ENCODE assay signal across 23 cellular contexts in the genomic region with DNA sequence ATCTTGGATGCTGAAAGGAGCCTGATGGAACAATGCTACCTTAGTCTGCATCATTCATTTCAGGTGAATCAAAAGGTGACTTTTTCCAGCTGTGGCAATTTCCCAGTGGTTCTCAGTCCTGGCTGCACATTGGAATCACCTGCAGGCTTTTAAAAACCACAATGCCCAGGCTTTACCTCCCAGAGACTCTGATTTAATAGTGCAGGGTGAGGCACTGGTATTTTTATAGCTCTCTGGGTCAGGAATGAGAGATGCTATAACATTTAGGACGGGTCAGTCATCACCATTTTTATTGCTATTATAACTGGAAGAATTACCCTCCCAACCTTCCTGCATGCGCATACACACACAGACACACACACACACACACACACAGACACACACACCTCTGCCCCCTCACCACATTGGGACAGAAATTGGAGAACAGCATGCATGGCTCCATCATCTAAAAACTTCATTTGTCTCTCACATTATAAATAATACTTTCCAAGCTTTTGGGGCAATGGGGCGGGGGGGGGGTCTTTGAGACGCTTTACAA.
"Had no signal": no experiment of that assay in that cellular context is flagged by ENCODE, and none has a peak within 500 bp of the region (broad histone marks: within the 10 kb centered on the region; RNA-seq: fewer than 3 reads in every experiment).

No MANE protein-coding gene starts in this region.

- H3K36me3 Mint-ChIP-seq: naive B cell; stimulated activated memory B cell treated with anti-CD40 and anti-IgM and Interleukin-4, amounts not matched to agents 10 μg/mL and 1 μg/mL and 100 μg/mL, for 72 hours had no signal

- H3K27me3 Mint-ChIP-seq: dendritic cell treated with granulocyte-macrophage colony-stimulating factor and Interleukin-4, amounts not matched to agents 40 ng/mL and 50 ng/mL, for 4 days; stimulated activated naive CD8-positive, alpha-beta T cell treated with anti-CD3 and anti-CD28 coated beads, Interleukin-15, Interleukin-2, amounts not matched to agents 100 ng/mL and 50 ng/mL, for 24 hours had no signal

- H3K79me2 ChIP-seq: parathyroid adenoma had no signal

- H3K9me3 Mint-ChIP-seq: dendritic cell treated with granulocyte-macrophage colony-stimulating factor and Interleukin-4, amounts not matched to agents 40 ng/mL and 50 ng/mL, for 4 days; effector memory CD8-positive, alpha-beta T cell; naive B cell; nephron; stimulated activated memory B cell treated with anti-CD40 and anti-IgM and Interleukin-4, amounts not matched to agents 10 μg/mL and 1 μg/mL and 100 μg/mL, for 72 hours; stimulated activated naive CD8-positive, alpha-beta T cell treated with anti-CD3 and anti-CD28 coated beads, Interleukin-15, Interleukin-2, amounts not matched to agents 100 ng/mL and 50 ng/mL, for 24 hours had no signal

- H3K27ac ChIP-seq: esophagus squamous epithelium, gastroesophageal sphincter, left ventricle myocardium inferior, lower lobe of right lung, parathyroid adenoma, prostate gland, right lobe of liver, tibial nerve, upper lobe of right lung, vagina had no signal

- H3K9ac ChIP-seq: parathyroid adenoma had no signal

- H2AFZ ChIP-seq: parathyroid adenoma had no signal

- H3K4me1 Mint-ChIP-seq: nephron; stimulated activated memory B cell treated with anti-CD40 and anti-IgM and Interleukin-4, amounts not matched to agents 10 μg/mL and 1 μg/mL and 100 μg/mL, for 72 hours had no signal

- H3K27ac Mint-ChIP-seq: dendritic cell treated with granulocyte-macrophage colony-stimulating factor and Interleukin-4, amounts not matched to agents 40 ng/mL and 50 ng/mL, for 4 days; effector memory CD8-positive, alpha-beta T cell; naive B cell; stimulated activated memory B cell treated with anti-CD40 and anti-IgM and Interleukin-4, amounts not matched to agents 10 μg/mL and 1 μg/mL and 100 μg/mL, for 72 hours; stimulated activated naive CD8-positive, alpha-beta T cell treated with anti-CD3 and anti-CD28 coated beads, Interleukin-15, Interleukin-2, amounts not matched to agents 100 ng/mL and 50 ng/mL, for 24 hours had no signal

- H3K4me3 Mint-ChIP-seq: dendritic cell treated with granulocyte-macrophage colony-stimulating factor and Interleukin-4, amounts not matched to agents 40 ng/mL and 50 ng/mL, for 4 days; effector memory CD8-positive, alpha-beta T cell; naive B cell; nephron; stimulated activated memory B cell treated with anti-CD40 and anti-IgM and Interleukin-4, amounts not matched to agents 10 μg/mL and 1 μg/mL and 100 μg/mL, for 72 hours; stimulated activated naive CD8-positive, alpha-beta T cell treated with anti-CD3 and anti-CD28 coated beads, Interleukin-15, Interleukin-2, amounts not matched to agents 100 ng/mL and 50 ng/mL, for 24 hours had no signal

- H3K4me1 ChIP-seq: parathyroid adenoma, prostate gland, vagina had no signal

- H3K27me3 ChIP-seq: esophagus squamous epithelium, gastroesophageal sphincter, right lobe of liver, tibial nerve, upper lobe of right lung, vagina had no signal

- H3K36me3 ChIP-seq: esophagus squamous epithelium, gastroesophageal sphincter, left ventricle myocardium inferior, lower lobe of right lung, prostate gland, right lobe of liver, tibial nerve, upper lobe of right lung, vagina had no signal

- H3K4me3 ChIP-seq: gastroesophageal sphincter, lower lobe of right lung, prostate gland, right lobe of liver, tibial nerve, upper lobe of right lung, vagina had no signal

- H3K9me3 ChIP-seq: esophagus squamous epithelium, gastroesophageal sphincter, left ventricle myocardium inferior, lower lobe of right lung, prostate gland, right lobe of liver, tibial nerve, upper lobe of right lung, vagina had no signal

- DNase-seq: effector memory CD8-positive, alpha-beta T cell; esophagus squamous epithelium; foreskin fibroblast; glutamatergic neuron; islet precursor cell; left ventricle myocardium inferior; lower lobe of right lung; mesenchymal stem cell; naive B cell; occipital lobe; right lobe of liver; stimulated activated CD4-positive, alpha-beta T cell treated with anti-CD3 and anti-CD28 coated beads, Interleukin-1b, Interleukin-23, amount 100 ng/mL, for 48 hours; stimulated activated CD4-positive, alpha-beta T cell treated with anti-CD3 and anti-CD28 coated beads, Interleukin-4, amount 100 ng/mL, for 24 hours; upper lobe of right lung had no signal
